22 cellular contexts compared by ENCODE assay signal in genomic region chr10:2225609-2226008, GRCh38.
A peak's percentile ranks its signal among the peaks of the same experiment; 100 is the strongest.
DNase-seq lines count a peak whose midpoint lies in the region; ATAC-seq and TF ChIP-seq lines count a peak whose summit lies in the region.
"Had no signal": no experiment of that assay in that cellular context is flagged by ENCODE, and none has a peak within 500 bp of the region (broad histone marks: within the 10 kb centered on the region; RNA-seq: fewer than 3 reads in every experiment).

No MANE protein-coding gene starts in this region.

- ATAC-seq in GM21529 (IDR thresholded peaks at IDR 0.05; ENCODE audit: unreplicated experiment) (no peak), HG03354 (IDR thresholded peaks at IDR 0.05; ENCODE audit: poor library complexity, severe bottlenecking, unreplicated experiment) (no peak)
- ATAC-seq: T-helper 17 cell had no signal

- peak; percentile 11 for DNase-seq in A673 (ENCODE audit: low spot score)
- peak; percentile 42 for DNase-seq in HT1080 (ENCODE audit: low read depth)
- DNase-seq in SJCRH30, result peak; percentile 47 to 61
- DNase-seq in foreskin melanocyte, result peak; percentile 17
- DNase-seq in activated CD4-positive, CD25-positive, alpha-beta regulatory T cell treated with anti-CD3 and anti-CD28 coated beads, Interleukin-2, amount 50 U/mL, for 72 hours, result no peak
- DNase-seq: DMS153, GOT3, HCEC 1CT, NCI-H1092, NCI-H1417 treated with DMSO at 0.1 percent for 48 hours, NCI-H187, NCI-H2081 treated with DMSO at 0.1 percent for 48 hours, NCI-H446 treated with DMSO at 0.1 percent for 48 hours, NCI-H526, PC-9, SHP77, T-helper 17 cell had no signal

- BruUV-seq in A673 (replicated peaks; lab: Mats Ljungman, UMichigan), result no TSS peak

- H3K4me1 ChIP-seq in A673 (ENCODE audit: insufficient read depth, low read length, poor library complexity, severe bottlenecking), result no peaks in the 10 kb centered on the region
- no peaks in the 10 kb centered on the region for H3K4me1 ChIP-seq in SJCRH30

- TF ChIP-seq CTCF in A673 (conservative IDR thresholded peaks at IDR 0.05; ENCODE audit: low read depth, low read length), result no peak

- H3K36me3 ChIP-seq in A673 (ENCODE audit: insufficient read depth, low read length, poor library complexity, severe bottlenecking) (no peaks in the 10 kb centered on the region), SJCRH30 (no peaks in the 10 kb centered on the region)

- H3K27me3 ChIP-seq in A673 (replicated peaks; ENCODE audit: insufficient read depth, low read depth, low read length, poor library complexity), result peaks cover 67% of the 10 kb centered on the region
- no peaks in the 10 kb centered on the region for H3K27me3 ChIP-seq in SJCRH30

- CTCF ChIA-PET in A673 (lab: Charles Lee), result no interaction called here

- H3K27ac ChIP-seq in A673 (ENCODE audit: low read depth, low read length, poor library complexity, severe bottlenecking) (no peak overlapping the region), SJCRH30 (no peak overlapping the region)
- H3K27ac ChIP-seq: HL-60, PC-9, RWPE1, SK-N-MC had no signal

- H3K4me3 ChIP-seq in A673 (ENCODE audit: low read depth, low read length, poor library complexity, severe bottlenecking) (no peak overlapping the region), SJCRH30 (peak overlapping the region; percentile 32)
- H3K4me3 ChIP-seq: PC-9, SK-N-MC had no signal

- H3K9me3 ChIP-seq in A673 (ENCODE audit: low read depth, low read length, poor library complexity, severe bottlenecking) (no peaks in the 10 kb centered on the region), SJCRH30 (replicated peaks) (no peaks in the 10 kb centered on the region)

- POLR2A ChIA-PET in A673 (lab: Charles Lee; ENCODE audit: low non-redundant PET), result no interaction called here

- intact Hi-C loops in A673 (cut with micrococcal nuclease; ENCODE audit: unreplicated experiment), result no loop called here
